Comparison of ENCODE assay signal across 8 cellular contexts in the genomic region with DNA sequence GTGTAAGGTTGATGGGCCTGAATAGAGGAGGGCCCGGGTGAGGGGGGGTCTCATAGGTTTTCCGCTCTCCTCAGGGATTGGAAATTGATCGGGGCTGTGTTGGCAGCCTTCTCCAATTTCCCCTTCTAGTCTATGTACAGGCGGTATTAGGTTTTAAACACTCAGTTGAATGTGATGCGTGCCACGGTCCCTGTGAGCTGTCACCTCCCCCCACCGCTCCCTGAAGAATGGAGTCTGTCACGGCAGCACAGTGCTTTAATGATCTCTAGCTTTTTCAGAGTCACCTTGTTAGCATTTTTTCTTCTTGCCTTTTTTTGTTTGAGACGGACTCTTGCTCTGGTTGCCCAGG. TPM values are rescaled to one million over a fixed set of nuclear protein-coding genes. Genes with fewer than 3 reads are reported as not detected.
A peak's percentile ranks its signal among the peaks of the same experiment; 100 is the strongest.
DNase-seq lines count a peak whose midpoint lies in the region; ATAC-seq and TF ChIP-seq lines count a peak whose summit lies in the region.

No MANE protein-coding gene starts in this region.

- peaks cover 48% of the 10 kb centered on the region for H3K36me3 Mint-ChIP-seq in T-cell
- peaks cover 64% of the 10 kb centered on the region for H3K36me3 Mint-ChIP-seq in endodermal cell (ENCODE audit: low read depth)
- peaks cover 55% of the 10 kb centered on the region for H3K36me3 Mint-ChIP-seq in nephron progenitor cell (ENCODE audit: low read depth)

- H3K36me3 ChIP-seq in endodermal cell (ENCODE audit: control insufficient read depth, insufficient read depth, low read length), result peaks cover 66% of the 10 kb centered on the region

- peak overlapping the region; percentile 90 for H3K9ac ChIP-seq in endodermal cell (ENCODE audit: extremely low read depth, low read length, poor library complexity, severe bottlenecking)

- ATAC-seq in T-cell (replicated peaks in 1 of 4), result peak in 1 of 4 experiments; percentile 41
- no peak for ATAC-seq in HG03520 (IDR thresholded peaks at IDR 0.05; ENCODE audit: unreplicated experiment)

- H3K27me3 ChIP-seq in endodermal cell (ENCODE audit: control insufficient read depth, insufficient read depth, low read length, poor library complexity, severe bottlenecking), result no peaks in the 10 kb centered on the region

- H3K27me3 Mint-ChIP-seq in T-cell (no peaks in the 10 kb centered on the region), endodermal cell (ENCODE audit: insufficient read depth) (no peaks in the 10 kb centered on the region), nephron progenitor cell (ENCODE audit: low read depth, poor library complexity) (no peaks in the 10 kb centered on the region)

- DNase-seq in activated T-cell treated with anti-CD3 and anti-CD28 coated beads for 48 hours (ENCODE audit: low read depth) (peak; percentile 10), T-cell (peak in 21 of 34 experiments; percentile 47 to 71 (median 58)), endodermal cell (no peak), nephron progenitor cell (peak; percentile 23), T1000 (lab: John Stamatoyannopoulos, UW) (no peak), NOMO-1 treated with dmso at 0.1 percent for 144 hours (lab: John Stamatoyannopoulos, UW; ENCODE audit: unreplicated experiment) (no peak)
- DNase-seq in activated T-cell treated with anti-CD3 and anti-CD28 coated beads, Interleukin-2, amount 50 U/mL, for 1 hour, result no peak

- WGBS in endodermal cell (ENCODE audit: insufficient coverage in 1 of 2, insufficient read length in 1 of 2), 2 experiments, result 21 to 22% methylated on average over 6 to 9 of the region's 9 CpGs

- TF ChIP-seq CTCF in endodermal cell (conservative IDR thresholded peaks at IDR 0.05) (no peak), nephron progenitor cell (IDR thresholded peaks at IDR 0.05) (no peak)

- POLR2A ChIA-PET in T-cell (lab: Charles Lee), result interaction anchor here in 1 of 2 donors (0.6 kb wide), 1 partner anchor 29 kb away, joined by 4 read pairs; no protein-coding TSS in a partner anchor

- H3K27ac Mint-ChIP-seq in T-cell (peak overlapping the region; percentile 85 to 89), endodermal cell (peak overlapping the region; percentile 96), nephron progenitor cell (peak overlapping the region; percentile 91)

- peak overlapping the region; percentile 69 for H3K27ac ChIP-seq in endodermal cell (ENCODE audit: low read depth, low read length)

- H3K4me3 Mint-ChIP-seq in T-cell (peak overlapping the region; percentile 82 to 85 (median 85)), endodermal cell (peak overlapping the region; percentile 78), nephron progenitor cell (peak overlapping the region; percentile 89)

- H3K9me3 Mint-ChIP-seq in T-cell, result no peaks in the 10 kb centered on the region
- H3K9me3 Mint-ChIP-seq in endodermal cell, result no peaks in the 10 kb centered on the region
- H3K9me3 Mint-ChIP-seq in nephron progenitor cell, result no peaks in the 10 kb centered on the region

- H3K4me1 Mint-ChIP-seq in T-cell, result peaks cover 60 to 67% (median 67%) of the 10 kb centered on the region in 3 donors
- H3K4me1 Mint-ChIP-seq in endodermal cell, result peaks cover 29% of the 10 kb centered on the region
- peaks cover 46% of the 10 kb centered on the region for H3K4me1 Mint-ChIP-seq in nephron progenitor cell

- CTCF ChIA-PET in T-cell (lab: Charles Lee), result interaction anchor here in 1 of 2 donors (0.5 to 1.4 kb wide), 3 partner anchors 21 to 326 kb away, joined by 3 read pairs; no protein-coding TSS in a partner anchor

- peak overlapping the region; percentile 91 for H3K4me3 ChIP-seq in endodermal cell (ENCODE audit: low read length)

- H3K4me1 ChIP-seq in endodermal cell (ENCODE audit: control insufficient read depth, insufficient read depth, low read length), result no peaks in the 10 kb centered on the region

- no peaks in the 10 kb centered on the region for H3K9me3 ChIP-seq in endodermal cell (ENCODE audit: control insufficient read depth, low read length)

RNA-seq across cellular contexts. Expression of a gene that starts 0.8 kb away (rescaled TPM):
- 100 to 1,000 TPM; 542 to 606 (median 574) TPM for total RNA-seq in T-cell
- 100 to 1,000 TPM; 436 to 471 TPM for total RNA-seq in endodermal cell
- polyA plus RNA-seq in endodermal cell (2013, experiment 1 of 2), result 553 TPM
- 508 TPM for polyA plus RNA-seq in endodermal cell (2013, experiment 2 of 2)

RNA-seq across cellular contexts. Expression of a gene that starts 1.0 kb away (rescaled TPM):
- total RNA-seq in T-cell (10 to 100 TPM; 27.3 to 34.8 (median 31.1) TPM), endodermal cell (10 to 100 TPM; 60.1 to 67.6 TPM)
- polyA plus RNA-seq in endodermal cell (2013, experiment 1 of 2), result 39.9 TPM
- polyA plus RNA-seq in endodermal cell (2013, experiment 2 of 2), result 37.1 TPM

RNA-seq across cellular contexts. Expression of a gene that starts 49.4 kb away (rescaled TPM):
- total RNA-seq in T-cell, result 10 to 100 TPM in 3 of 5 donors, 1 to 10 TPM in 2; 3.1 to 21.7 (median 15.6) TPM
- 1 to 10 TPM; 3.6 to 7.4 TPM for total RNA-seq in endodermal cell
- polyA plus RNA-seq in endodermal cell (2013, experiment 1 of 2), result 1.7 TPM
- polyA plus RNA-seq in endodermal cell (2013, experiment 2 of 2), result 2.0 TPM

Comparison
In these comparisons a context has a peak if more than half of its experiments do, and no peak if none do; other contexts are left out.
1. DNase-seq: peak in activated T-cell treated with anti-CD3 and anti-CD28 coated beads for 48 hours (single experiment), T-cell (21 of 34) and nephron progenitor cell (single experiment); none in activated T-cell treated with anti-CD3 and anti-CD28 coated beads, Interleukin-2, amount 50 U/mL, for 1 hour (single experiment), endodermal cell (single experiment), T1000 (single experiment) and NOMO-1 treated with dmso at 0.1 percent for 144 hours (single experiment).
2. Peak in every context shown above with its lines, with median percentiles within 50 percentile points of each other: H3K27ac Mint-ChIP-seq and H3K4me3 Mint-ChIP-seq.